Comparison of ENCODE assay signal across 8 cellular contexts in the genomic region with DNA sequence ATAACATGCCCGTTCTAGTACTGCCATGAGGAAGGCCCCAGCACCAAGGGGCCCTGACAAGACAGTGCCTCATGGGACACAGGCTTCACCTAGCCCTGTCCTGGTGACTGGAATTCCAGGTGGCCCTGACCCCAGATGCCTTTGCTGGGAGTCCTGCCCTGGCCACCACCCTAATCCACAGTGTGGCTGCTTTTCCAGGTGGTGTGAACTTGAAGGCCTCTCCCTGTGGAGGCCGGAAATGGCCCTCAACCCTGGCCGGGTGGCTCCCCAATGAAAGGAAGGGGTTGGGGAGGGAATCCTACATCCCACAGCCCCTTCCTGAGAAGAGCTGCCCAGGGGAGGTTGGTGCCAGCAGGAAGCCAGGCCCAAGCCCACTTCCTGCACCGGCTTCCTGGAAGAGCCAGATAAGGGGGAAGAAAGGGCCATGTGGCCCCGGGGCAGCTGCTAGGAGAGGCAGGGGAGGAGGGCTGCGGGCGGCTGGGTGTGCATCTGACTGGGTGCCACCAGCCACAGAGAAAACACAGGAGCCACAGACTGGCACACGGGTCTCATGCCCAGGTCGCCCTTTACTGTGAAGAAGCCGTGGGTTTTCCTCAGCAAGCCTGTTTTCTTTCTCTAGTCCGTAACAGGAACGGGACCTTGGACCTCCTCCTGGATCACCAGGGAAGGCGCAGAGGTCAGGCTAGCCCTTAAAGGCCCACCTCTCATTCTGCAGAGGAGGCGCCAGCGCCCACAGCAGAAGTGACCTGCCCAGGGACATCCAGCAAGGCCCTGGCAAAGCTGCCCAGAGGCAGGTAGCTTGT. TPM values are rescaled to one million over a fixed set of nuclear protein-coding genes. Genes with fewer than 3 reads are reported as not detected.
DNase-seq lines count a peak whose midpoint lies in the region; ATAC-seq and TF ChIP-seq lines count a peak whose summit lies in the region.

No MANE protein-coding gene starts in this region.

- DNase-seq in KG1 (lab: John Stamatoyannopoulos, UW) (peak; percentile 61), hepatocyte (ENCODE audit: low spot score) (no peak), GM19238 (ENCODE audit: insufficient read length, low spot score) (no peak), germinal center (ENCODE audit: low spot score) (no peak), CD1c-positive myeloid dendritic cell (ENCODE audit: extremely low spot score) (no peak)
- peak; percentile 70 to 73 for DNase-seq in activated T-cell treated with anti-CD3 and anti-CD28 coated beads, Interleukin-2, amount 50 U/mL, for 48 hours
- peak; percentile 16 to 65 for DNase-seq in stimulated activated naive CD8-positive, alpha-beta T cell treated with anti-CD3 and anti-CD28 coated beads, Interleukin-15, amount 100 ng/mL, for 72 hours

- peak overlapping the region; percentile 87 to 88 for H3K4me3 Mint-ChIP-seq in stimulated activated naive CD8-positive, alpha-beta T cell treated with anti-CD3 and anti-CD28 coated beads, Interleukin-15, amount 100 ng/mL, for 72 hours

- no peak for TF ChIP-seq CTCF in hepatocyte (IDR thresholded peaks at IDR 0.05; ENCODE audit: poor library complexity)

- H3K79me2 ChIP-seq in hepatocyte, result peaks cover 78% of the 10 kb centered on the region

- peak; percentile 53 for ATAC-seq in stimulated activated naive CD8-positive, alpha-beta T cell treated with anti-CD3 and anti-CD28 coated beads, Interleukin-15, amount 100 ng/mL, for 72 hours
- ATAC-seq in GM19035 (IDR thresholded peaks at IDR 0.05; ENCODE audit: unreplicated experiment), result no peak

- no peaks in the 10 kb centered on the region for H3K9me3 Mint-ChIP-seq in stimulated activated naive CD8-positive, alpha-beta T cell treated with anti-CD3 and anti-CD28 coated beads, Interleukin-15, amount 100 ng/mL, for 72 hours

- H3K27me3 Mint-ChIP-seq in stimulated activated naive CD8-positive, alpha-beta T cell treated with anti-CD3 and anti-CD28 coated beads, Interleukin-15, amount 100 ng/mL, for 72 hours, result no peaks in the 10 kb centered on the region

- no peaks in the 10 kb centered on the region for H4K20me1 ChIP-seq in hepatocyte (ENCODE audit: insufficient read depth, poor library complexity, severe bottlenecking)

- H3K9me2 ChIP-seq in hepatocyte (replicated peaks; ENCODE audit: insufficient read depth), result no peaks in the 10 kb centered on the region

- H3K27ac Mint-ChIP-seq in stimulated activated naive CD8-positive, alpha-beta T cell treated with anti-CD3 and anti-CD28 coated beads, Interleukin-15, amount 100 ng/mL, for 72 hours, result peak overlapping the region; percentile 86 to 95

- no peaks in the 10 kb centered on the region for H3K36me3 ChIP-seq in hepatocyte (replicated peaks; ENCODE audit: insufficient read depth, low read depth)

- no peak overlapping the region for H2AFZ ChIP-seq in hepatocyte

- H3K4me3 ChIP-seq in hepatocyte, result no peak overlapping the region

- H3K9me3 ChIP-seq in hepatocyte (ENCODE audit: low read depth), result no peaks in the 10 kb centered on the region

- H3K4me1 ChIP-seq in hepatocyte (ENCODE audit: insufficient read depth), result peaks cover 47% of the 10 kb centered on the region

- WGBS in hepatocyte (ENCODE audit: low lambda C conversion rate, missing lambda C conversion rate), result 78% methylated on average over 15 of the region's 15 CpGs

- peak overlapping the region; percentile 94 for H3K27ac ChIP-seq in hepatocyte

- H3K27me3 ChIP-seq in hepatocyte, result no peaks in the 10 kb centered on the region

- H3K4me2 ChIP-seq in hepatocyte, result no peak overlapping the region

- H3K4me1 Mint-ChIP-seq in stimulated activated naive CD8-positive, alpha-beta T cell treated with anti-CD3 and anti-CD28 coated beads, Interleukin-15, amount 100 ng/mL, for 72 hours, result peaks cover 71% of the 10 kb centered on the region

RNA-seq across cellular contexts. Expression of a gene that starts 4.7 kb away (rescaled TPM):
- total RNA-seq in hepatocyte, result 185 and 202 TPM in 2 replicates
- polyA plus RNA-seq in hepatocyte, result 218 and 226 TPM in 2 replicates

RNA-seq across cellular contexts. Expression of a gene that starts 22.2 kb away (rescaled TPM):
- 35.0 and 36.1 TPM in 2 replicates for total RNA-seq in hepatocyte
- polyA plus RNA-seq in hepatocyte, result 24.8 and 26.8 TPM in 2 replicates

RNA-seq across cellular contexts. Expression of a gene that starts 36.8 kb away (rescaled TPM):
- 307 and 379 TPM in 2 replicates for total RNA-seq in hepatocyte
- polyA plus RNA-seq in hepatocyte, result 698 and 768 TPM in 2 replicates

RNA-seq across cellular contexts. Expression of a gene that starts 43.9 kb away (rescaled TPM):
- total RNA-seq in hepatocyte, result 3.7 and 3.9 TPM in 2 replicates
- polyA plus RNA-seq in hepatocyte, result 1.5 and 2.3 TPM in 2 replicates

Comparison
In these comparisons a context has a peak if more than half of its experiments do, and no peak if none do; other contexts are left out.
1. DNase-seq: peak in KG1 (single experiment), activated T-cell treated with anti-CD3 and anti-CD28 coated beads, Interleukin-2, amount 50 U/mL, for 48 hours (2 of 2) and stimulated activated naive CD8-positive, alpha-beta T cell treated with anti-CD3 and anti-CD28 coated beads, Interleukin-15, amount 100 ng/mL, for 72 hours (2 of 2); none in hepatocyte (single experiment), GM19238 (single experiment), germinal center (single experiment) and CD1c-positive myeloid dendritic cell (single experiment).